In genomic region chr10:31032515-31033132, GRCh38 we compare ENCODE assay signal across 7 cellular contexts. TPM values are rescaled to one million over a fixed set of nuclear protein-coding genes. Genes with fewer than 3 reads are reported as not detected.
DNase-seq lines count a peak whose midpoint lies in the region; ATAC-seq, FAIRE-seq and TF ChIP-seq lines count a peak whose summit lies in the region.

No MANE protein-coding gene starts in this region.

- peak overlapping the region; percentile 83 for H3K14ac ChIP-seq in IMR-90 (replicated peaks; ENCODE audit: low read depth, low read length)

- peak overlapping the region; percentile 69; the same call in 1 of the 2 replicates for H3K23ac ChIP-seq in IMR-90 (ENCODE audit: low read depth, low read length)

- H2AFZ ChIP-seq in IMR-90 (replicated peaks; ENCODE audit: low read length, poor library complexity): peak overlapping the region; percentile 91
- peak overlapping the region; percentile 90 for H2AFZ ChIP-seq in keratinocyte (ENCODE audit: control insufficient read depth, low read length)

- no peaks in the 10 kb centered on the region for H3K79me2 ChIP-seq in keratinocyte (ENCODE audit: control insufficient read depth, insufficient read depth, low read length)

- dilution Hi-C loops in IMR-90 (cut with HindIII; ENCODE audit: low sequenced_read_pairs, unreplicated experiment): no loop called here
- dilution Hi-C loops in keratinocyte (cut with MboI; ENCODE audit: extremely low pct_ligation_motif_present, low sequenced_read_pairs): no loop called here

- no peaks in the 10 kb centered on the region; the same call in 1 of the 2 replicates for H3K9me1 ChIP-seq in IMR-90 (ENCODE audit: insufficient read depth, low read length)
- no peaks in the 10 kb centered on the region for H3K9me1 ChIP-seq in keratinocyte (ENCODE audit: control insufficient read depth, extremely low read depth, insufficient read depth, low read length)

- H3K36me3 ChIP-seq in IMR-90 (ENCODE audit: control insufficient read depth, insufficient read depth, low read length) (no peaks in the 10 kb centered on the region), ascending aorta (no peaks in the 10 kb centered on the region), keratinocyte (ENCODE audit: control insufficient read depth in 2 of 2, extremely low read depth in 1 of 2, insufficient read depth in 2 of 2, low read length in 2 of 2) (no peaks in the 10 kb centered on the region), subcutaneous abdominal adipose tissue (ENCODE audit: control insufficient read depth in 5 of 5, insufficient read depth in 5 of 5, low read length in 5 of 5) (no peaks in the 10 kb centered on the region)

- POLR2A ChIA-PET in IMR-90 (lab: Charles Lee; ENCODE audit: unreplicated experiment): interaction anchor here (0.5 to 2.2 kb wide), 7 partner anchors 15 to 250 kb away, joined by 3 to 13 read pairs (median 4); no protein-coding TSS in a partner anchor

- H3K4me1 ChIP-seq in IMR-90 (ENCODE audit: control insufficient read depth, insufficient read depth, low read length): peaks cover 14% of the 10 kb centered on the region
- H3K4me1 ChIP-seq in ascending aorta: peaks cover 6 to 25% of the 10 kb centered on the region in 2 donors
- H3K4me1 ChIP-seq in keratinocyte (ENCODE audit: control insufficient read depth, extremely low read depth, insufficient read depth, low read length): peaks cover 20% of the 10 kb centered on the region
- H3K4me1 ChIP-seq in subcutaneous abdominal adipose tissue (ENCODE audit: control insufficient read depth in 5 of 5, insufficient read depth in 5 of 5, low read length in 5 of 5): peaks cover 4 to 48% (median 36%) of the 10 kb centered on the region in 5 donors

- in situ Hi-C loops in IMR-90 (cut with MboI; ENCODE audit: low sequenced_read_pairs): loop anchor here (5.0 kb wide), 2 partner anchors 105 to 250 kb away; no protein-coding TSS in a partner anchor

- CTCF ChIA-PET in IMR-90 (lab: Yijun Ruan, JAX): interaction anchor here (0.6 to 1.5 kb wide), 4 partner anchors 37 to 358 kb away, joined by 3 to 5 read pairs (median 4); no protein-coding TSS in a partner anchor

- peak overlapping the region; percentile 86 for H3K18ac ChIP-seq in IMR-90 (ENCODE audit: low read depth, low read length)

- H2AK5ac ChIP-seq in IMR-90 (ENCODE audit: low read depth, low read length): peak overlapping the region; percentile 95

- H2BK20ac ChIP-seq in IMR-90 (ENCODE audit: low read depth, low read length): peak overlapping the region; percentile 93

- H3K56ac ChIP-seq in IMR-90 (ENCODE audit: extremely low read depth, insufficient read depth, low read length): peak overlapping the region; percentile 92

- H3K79me1 ChIP-seq in IMR-90 (ENCODE audit: low read depth in 1 of 2, low read length in 2 of 2): peaks cover 17 to 35% of the 10 kb centered on the region in 2 experiments; a peak in 3 of 4 replicates

- H3K4me2 ChIP-seq in IMR-90 (ENCODE audit: low read depth, low read length) (peak overlapping the region; percentile 67), keratinocyte (ENCODE audit: control insufficient read depth, extremely low read depth, insufficient read depth, low read depth, low read length) (peak overlapping the region; percentile 97)

- intact Hi-C loops in IMR-90 (cut with micrococcal nuclease): loop anchor here (1.0 to 5.0 kb wide), 4 partner anchors 100 to 776 kb away; partner anchors contain the start of gene ZEB1
- intact Hi-C loops in ascending aorta (cut with DNase I): loop anchor here (1.0 to 5.0 kb wide), 11 partner anchors 39 to 728 kb away; no protein-coding TSS in a partner anchor

- H2AK9ac ChIP-seq in IMR-90 (replicated peaks; ENCODE audit: low read depth, low read length, poor library complexity): peak overlapping the region; percentile 65

- ATAC-seq in IMR-90 (ENCODE audit: low read depth) (no peak), HG02759 (IDR thresholded peaks at IDR 0.05; ENCODE audit: unreplicated experiment) (no peak)

- TF ChIP-seq POLR2A in IMR-90 (IDR thresholded peaks at IDR 0.05; ENCODE audit: low read depth, low read length): no peak

- H3K27me3 ChIP-seq in IMR-90 (ENCODE audit: control insufficient read depth, insufficient read depth, low read length) (no peaks in the 10 kb centered on the region), ascending aorta (no peaks in the 10 kb centered on the region), keratinocyte (ENCODE audit: control insufficient read depth, extremely low read depth, insufficient read depth, low read length) (no peaks in the 10 kb centered on the region), subcutaneous abdominal adipose tissue (ENCODE audit: control insufficient read depth in 5 of 5, insufficient read depth in 4 of 5, low read length in 5 of 5) (no peaks in the 10 kb centered on the region)

- peak overlapping the region; percentile 84 for H2BK5ac ChIP-seq in IMR-90 (ENCODE audit: low read depth, low read length, poor library complexity, severe bottlenecking)

- peak overlapping the region; percentile 96 for H3K27ac ChIP-seq in IMR-90 (ENCODE audit: insufficient read depth, low read length)
- H3K27ac ChIP-seq in ascending aorta: peak overlapping the region; percentile 98 to 99
- peak overlapping the region; percentile 99 for H3K27ac ChIP-seq in keratinocyte (ENCODE audit: control insufficient read depth, insufficient read depth, low read length)
- peak overlapping the region; percentile 99 for H3K27ac ChIP-seq in subcutaneous abdominal adipose tissue (ENCODE audit: low read depth, low read length)

- H3K4me3 ChIP-seq in IMR-90 (ENCODE audit: insufficient read depth, low read depth, low read length) (peak overlapping the region; percentile 44), ascending aorta (peak overlapping the region; percentile 69 to 71), keratinocyte (ENCODE audit: control insufficient read depth in 2 of 3, extremely low read depth in 1 of 3, insufficient read depth in 2 of 3, low read depth in 1 of 3, low read length in 3 of 3) (peak overlapping the region; percentile 58 to 77 (median 66)), subcutaneous abdominal adipose tissue (ENCODE audit: low read depth in 1 of 5, low read length in 5 of 5) (peak overlapping the region; percentile 70 to 89 (median 76))

- DNase-seq in IMR-90 (no peak), ascending aorta (ENCODE audit: low spot score in 2 of 2) (peak in 1 of 2 donors; percentile 70), keratinocyte (ENCODE audit: low read depth, low spot score) (no peak), hypothalamus (lab: John Stamatoyannopoulos, UW) (no peak), NCI-H128 (lab: John Stamatoyannopoulos, UW; ENCODE audit: unreplicated experiment) (no peak)

- H3K9me3 ChIP-seq in IMR-90 (ENCODE audit: control insufficient read depth, insufficient read depth, low read length) (no peaks in the 10 kb centered on the region), ascending aorta (no peaks in the 10 kb centered on the region), keratinocyte (ENCODE audit: control insufficient read depth, low read depth, low read length) (no peaks in the 10 kb centered on the region), subcutaneous abdominal adipose tissue (ENCODE audit: control insufficient read depth in 5 of 5, low read length in 5 of 5) (peaks cover 0 to 4% (median 0%) of the 10 kb centered on the region in 5 donors)

- peak overlapping the region; percentile 96 for H4K91ac ChIP-seq in IMR-90 (ENCODE audit: insufficient read depth, low read depth, low read length)

- TF ChIP-seq CTCF in IMR-90 (conservative IDR thresholded peaks at IDR 0.05; ENCODE audit: low read depth, low read length) (no peak), ascending aorta (IDR thresholded peaks at IDR 0.05) (no peak), keratinocyte (optimal IDR thresholded peaks at IDR 0.05 in 1 of 3, IDR thresholded peaks at IDR 0.05 in 1 of 3, conservative IDR thresholded peaks at IDR 0.05 in 1 of 3; ENCODE audit: extremely low read depth in 1 of 3, insufficient read depth in 2 of 3, low read length in 3 of 3) (no peak)

- FAIRE-seq in keratinocyte (lab: Jason Lieb, UNC): no peak

- H2BK15ac ChIP-seq in IMR-90 (ENCODE audit: low read depth, low read length): peak overlapping the region; percentile 93; the same call in 2 of the 3 replicates

- peak overlapping the region; percentile 91 for H3K4ac ChIP-seq in IMR-90 (ENCODE audit: low read depth, low read length)

- peak overlapping the region; percentile 98 for H2BK120ac ChIP-seq in IMR-90 (ENCODE audit: low read depth, low read length)

- no TSS peak for BruUV-seq in IMR-90 (replicated peaks; lab: Mats Ljungman, UMichigan)

- TF ChIP-seq RAD21 in IMR-90 (IDR thresholded peaks at IDR 0.05; ENCODE audit: low read length): no peak

- H4K20me1 ChIP-seq in IMR-90 (ENCODE audit: insufficient read depth, low read length) (peaks cover 3% of the 10 kb centered on the region; the same call in 1 of the 2 replicates), keratinocyte (ENCODE audit: control insufficient read depth, extremely low read depth, insufficient read depth, low read length) (no peaks in the 10 kb centered on the region)

- peak overlapping the region; percentile 67 to 95 for H4K8ac ChIP-seq in IMR-90 (ENCODE audit: low read depth in 2 of 2, low read length in 2 of 2)

- WGBS in IMR-90 (ENCODE audit: extremely low coverage in 2 of 2, insufficient read length in 1 of 2), 2 experiments: 58% methylated on average over 20 of the region's 33 CpGs; no CpG with 5 or more reads in 1 of the 2 experiments

- H3K9ac ChIP-seq in IMR-90 (ENCODE audit: low read depth, low read length) (peak overlapping the region; percentile 81), keratinocyte (ENCODE audit: control insufficient read depth, extremely low read depth, insufficient read depth, low read length) (peak overlapping the region; percentile 98), subcutaneous abdominal adipose tissue (ENCODE audit: low read length in 5 of 5) (peak overlapping the region in 3 of 5 donors; percentile 73 to 86 (median 77))

- H4K5ac ChIP-seq in IMR-90 (ENCODE audit: low read depth, low read length): peak overlapping the region; percentile 83

RNA-seq across cellular contexts. Expression of gene ZNF438, which starts 1.0 kb away (rescaled TPM):
- total RNA-seq in IMR-90 (2012; rRNA removed) (2.8 and 2.9 TPM in 2 replicates), ascending aorta (1.7 TPM)
- polyA plus RNA-seq in IMR-90 (2012; rRNA removed) (1.8 TPM in 2 replicates), keratinocyte (2.7 to 2.8 TPM (median 2.7 TPM) in 3 replicates)
- polyA plus RNA-seq in IMR-90 (2012; cell fraction: cytosol; rRNA removed): 0.75 and 0.88 TPM in 2 replicates
- polyA plus RNA-seq in IMR-90 (2012; cell fraction: nucleus; rRNA removed; ENCODE audit: low replicate concordance): 1.1 and 4.6 TPM in 2 replicates
- polyA plus RNA-seq in keratinocyte (2011; ENCODE audit: low read depth): 1.5 TPM
- 1.5 and 2.1 TPM in 2 replicates for polyA plus RNA-seq in keratinocyte (2011; cell fraction: cytosol; rRNA removed)
- polyA plus RNA-seq in keratinocyte (2011; cell fraction: nucleus; rRNA removed): 3.7 TPM in 2 replicates
- polyA plus RNA-seq in keratinocyte (2012; ENCODE audit: low replicate concordance): 1.9 and 2.1 TPM in 2 replicates
- 2.1 to 4.1 TPM (median 3.7 TPM) in 3 replicates for polyA minus RNA-seq in keratinocyte
- 1.2 TPM for polyA minus RNA-seq in keratinocyte (2011; cell fraction: cytosol; rRNA and poly(A)+ RNA removed)
- 2.5 and 3.3 TPM in 2 replicates for polyA minus RNA-seq in keratinocyte (2011; cell fraction: nucleus; rRNA and poly(A)+ RNA removed)
